22 cellular contexts compared by ENCODE assay signal in genomic region chr3:78762121-78762520, GRCh38.
"Had no signal": no experiment of that assay in that cellular context is flagged by ENCODE, and none has a peak within 500 bp of the region (broad histone marks: within the 10 kb centered on the region; RNA-seq: fewer than 3 reads in every experiment).

No MANE protein-coding gene starts in this region.

- H3K27ac ChIP-seq: esophagus squamous epithelium, gastroesophageal sphincter, left ventricle myocardium inferior, lower lobe of right lung, psoas muscle, testis, tibial nerve, upper lobe of right lung, vagina had no signal

- H3K4me1 ChIP-seq: esophagus squamous epithelium, gastroesophageal sphincter, left ventricle myocardium inferior, lower lobe of right lung, psoas muscle, upper lobe of right lung had no signal

- H3K27me3 ChIP-seq: esophagus squamous epithelium, gastroesophageal sphincter, testis, tibial nerve, upper lobe of right lung, vagina had no signal

- DNase-seq: effector memory CD8-positive, alpha-beta T cell; esophagus squamous epithelium; glutamatergic neuron; left cardiac atrium; left ventricle myocardium inferior; lower lobe of right lung; mesenchymal stem cell; midbrain; psoas muscle; retina; stimulated activated CD4-positive, alpha-beta T cell treated with anti-CD3 and anti-CD28 coated beads, Interleukin-2, amount 100 ng/mL, for 24 hours; stimulated activated CD4-positive, alpha-beta T cell treated with anti-CD3 and anti-CD28 coated beads, Interleukin-4, amount 100 ng/mL, for 4 hours; stimulated activated naive B cell treated with anti-CD40 and anti-IgM and Interleukin-4, amounts not matched to agents 10 μg/mL and 1 μg/mL and 100 μg/mL, for 72 hours; stimulated activated naive CD8-positive, alpha-beta T cell treated with anti-CD3 and anti-CD28 coated beads, Interleukin-15, amount 100 ng/mL, for 72 hours; testis; upper lobe of right lung had no signal

- H3K9me3 ChIP-seq: esophagus squamous epithelium, gastroesophageal sphincter, lower lobe of right lung, psoas muscle, testis, upper lobe of right lung, vagina had no signal

- H3K4me3 ChIP-seq: esophagus squamous epithelium, gastroesophageal sphincter, left ventricle myocardium inferior, lower lobe of right lung, psoas muscle, testis, tibial nerve, upper lobe of right lung, vagina had no signal

- H3K36me3 ChIP-seq: esophagus squamous epithelium, gastroesophageal sphincter, left ventricle myocardium inferior, lower lobe of right lung, tibial nerve, upper lobe of right lung, vagina had no signal

- ATAC-seq: effector memory CD8-positive, alpha-beta T cell; gastroesophageal sphincter; left cardiac atrium; lower lobe of right lung; psoas muscle; sciatic nerve; stimulated activated naive B cell treated with anti-CD40 and anti-IgM and Interleukin-4, amounts not matched to agents 10 μg/mL and 1 μg/mL and 100 μg/mL, for 72 hours; stimulated activated naive CD8-positive, alpha-beta T cell treated with anti-CD3 and anti-CD28 coated beads, Interleukin-15, amount 100 ng/mL, for 72 hours; upper lobe of right lung had no signal

- FAIRE-seq: colon, keratinocyte had no signal
